1 cellular context compared by ENCODE assay signal in the genomic region with DNA sequence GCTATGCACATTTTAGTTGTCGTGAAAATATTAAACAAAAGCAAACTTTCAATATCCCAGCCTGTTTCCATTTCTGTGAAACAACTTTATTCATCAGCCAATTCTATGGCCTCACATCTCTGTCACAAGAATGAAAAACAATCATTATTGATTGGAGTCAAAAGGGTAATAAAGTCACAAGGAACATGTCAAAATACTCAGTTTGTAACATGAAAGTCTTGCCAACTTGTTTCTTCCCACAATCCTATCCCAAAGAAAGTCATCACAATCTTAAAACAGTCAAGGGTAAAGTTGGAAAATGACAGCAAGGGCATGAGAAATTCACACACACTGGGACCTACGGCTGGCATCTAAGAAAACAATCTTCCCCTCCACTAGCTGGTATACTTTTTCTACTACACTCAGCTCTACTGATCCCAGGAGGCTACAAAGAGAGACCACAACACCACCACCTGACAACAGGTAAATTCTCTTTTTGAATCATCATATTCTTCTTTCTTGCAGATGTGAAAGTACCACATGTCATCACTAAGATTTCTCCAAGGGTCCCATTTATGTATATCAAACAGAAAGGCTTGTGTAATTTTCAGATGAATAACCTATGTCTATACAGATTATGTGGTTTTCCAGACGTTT.
TF ChIP-seq lines count a peak whose summit lies in the region.

No MANE protein-coding gene starts in this region.

TF ChIP-seq in GM23338, 12 proteins besides CTCF, POLR2A, EP300 and RAD21 (continued from another document):
- TF ChIP-seq, protein P1, sequence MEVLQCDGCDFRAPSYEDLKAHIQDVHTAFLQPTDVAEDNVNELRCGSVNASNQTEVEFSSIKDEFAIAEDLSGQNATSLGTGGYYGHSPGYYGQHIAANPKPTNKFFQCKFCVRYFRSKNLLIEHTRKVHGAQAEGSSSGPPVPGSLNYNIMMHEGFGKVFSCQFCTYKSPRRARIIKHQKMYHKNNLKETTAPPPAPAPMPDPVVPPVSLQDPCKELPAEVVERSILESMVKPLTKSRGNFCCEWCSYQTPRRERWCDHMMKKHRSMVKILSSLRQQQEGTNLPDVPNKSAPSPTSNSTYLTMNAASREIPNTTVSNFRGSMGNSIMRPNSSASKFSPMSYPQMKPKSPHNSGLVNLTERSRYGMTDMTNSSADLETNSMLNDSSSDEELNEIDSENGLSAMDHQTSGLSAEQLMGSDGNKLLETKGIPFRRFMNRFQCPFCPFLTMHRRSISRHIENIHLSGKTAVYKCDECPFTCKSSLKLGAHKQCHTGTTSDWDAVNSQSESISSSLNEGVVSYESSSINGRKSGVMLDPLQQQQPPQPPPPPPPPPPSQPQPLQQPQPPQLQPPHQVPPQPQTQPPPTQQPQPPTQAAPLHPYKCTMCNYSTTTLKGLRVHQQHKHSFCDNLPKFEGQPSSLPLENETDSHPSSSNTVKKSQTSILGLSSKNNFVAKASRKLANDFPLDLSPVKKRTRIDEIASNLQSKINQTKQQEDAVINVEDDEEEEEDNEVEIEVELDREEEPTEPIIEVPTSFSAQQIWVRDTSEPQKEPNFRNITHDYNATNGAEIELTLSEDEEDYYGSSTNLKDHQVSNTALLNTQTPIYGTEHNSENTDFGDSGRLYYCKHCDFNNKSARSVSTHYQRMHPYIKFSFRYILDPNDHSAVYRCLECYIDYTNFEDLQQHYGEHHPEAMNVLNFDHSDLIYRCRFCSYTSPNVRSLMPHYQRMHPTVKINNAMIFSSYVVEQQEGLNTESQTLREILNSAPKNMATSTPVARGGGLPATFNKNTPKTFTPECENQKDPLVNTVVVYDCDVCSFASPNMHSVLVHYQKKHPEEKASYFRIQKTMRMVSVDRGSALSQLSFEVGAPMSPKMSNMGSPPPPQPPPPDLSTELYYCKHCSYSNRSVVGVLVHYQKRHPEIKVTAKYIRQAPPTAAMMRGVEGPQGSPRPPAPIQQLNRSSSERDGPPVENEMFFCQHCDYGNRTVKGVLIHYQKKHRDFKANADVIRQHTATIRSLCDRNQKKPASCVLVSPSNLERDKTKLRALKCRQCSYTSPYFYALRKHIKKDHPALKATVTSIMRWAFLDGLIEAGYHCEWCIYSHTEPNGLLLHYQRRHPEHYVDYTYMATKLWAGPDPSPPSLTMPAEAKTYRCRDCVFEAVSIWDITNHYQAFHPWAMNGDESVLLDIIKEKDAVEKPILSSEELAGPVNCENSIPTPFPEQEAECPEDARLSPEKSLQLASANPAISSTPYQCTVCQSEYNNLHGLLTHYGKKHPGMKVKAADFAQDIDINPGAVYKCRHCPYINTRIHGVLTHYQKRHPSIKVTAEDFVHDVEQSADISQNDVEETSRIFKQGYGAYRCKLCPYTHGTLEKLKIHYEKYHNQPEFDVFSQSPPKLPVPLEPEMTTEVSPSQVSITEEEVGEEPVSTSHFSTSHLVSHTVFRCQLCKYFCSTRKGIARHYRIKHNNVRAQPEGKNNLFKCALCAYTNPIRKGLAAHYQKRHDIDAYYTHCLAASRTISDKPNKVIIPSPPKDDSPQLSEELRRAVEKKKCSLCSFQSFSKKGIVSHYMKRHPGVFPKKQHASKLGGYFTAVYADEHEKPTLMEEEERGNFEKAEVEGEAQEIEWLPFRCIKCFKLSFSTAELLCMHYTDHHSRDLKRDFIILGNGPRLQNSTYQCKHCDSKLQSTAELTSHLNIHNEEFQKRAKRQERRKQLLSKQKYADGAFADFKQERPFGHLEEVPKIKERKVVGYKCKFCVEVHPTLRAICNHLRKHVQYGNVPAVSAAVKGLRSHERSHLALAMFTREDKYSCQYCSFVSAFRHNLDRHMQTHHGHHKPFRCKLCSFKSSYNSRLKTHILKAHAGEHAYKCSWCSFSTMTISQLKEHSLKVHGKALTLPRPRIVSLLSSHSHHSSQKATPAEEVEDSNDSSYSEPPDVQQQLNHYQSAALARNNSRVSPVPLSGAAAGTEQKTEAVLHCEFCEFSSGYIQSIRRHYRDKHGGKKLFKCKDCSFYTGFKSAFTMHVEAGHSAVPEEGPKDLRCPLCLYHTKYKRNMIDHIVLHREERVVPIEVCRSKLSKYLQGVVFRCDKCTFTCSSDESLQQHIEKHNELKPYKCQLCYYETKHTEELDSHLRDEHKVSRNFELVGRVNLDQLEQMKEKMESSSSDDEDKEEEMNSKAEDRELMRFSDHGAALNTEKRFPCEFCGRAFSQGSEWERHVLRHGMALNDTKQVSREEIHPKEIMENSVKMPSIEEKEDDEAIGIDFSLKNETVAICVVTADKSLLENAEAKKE (CRISPR knock-in tag; IDR thresholded peaks at IDR 0.05), result no peak
- no peak for TF ChIP-seq EZH2 (IDR thresholded peaks at IDR 0.05; ENCODE audit: low read depth, unreplicated experiment)
- no peak for TF ChIP-seq JUNB (IDR thresholded peaks at IDR 0.05; ENCODE audit: unreplicated experiment)
- no peak for TF ChIP-seq EZH2phosphoT487 (IDR thresholded peaks at IDR 0.05; ENCODE audit: unreplicated experiment)
- no peak for TF ChIP-seq POLR2AphosphoS5 (IDR thresholded peaks at IDR 0.05; ENCODE audit: low read depth)
